8 cellular contexts compared by ENCODE assay signal in the genomic region with DNA sequence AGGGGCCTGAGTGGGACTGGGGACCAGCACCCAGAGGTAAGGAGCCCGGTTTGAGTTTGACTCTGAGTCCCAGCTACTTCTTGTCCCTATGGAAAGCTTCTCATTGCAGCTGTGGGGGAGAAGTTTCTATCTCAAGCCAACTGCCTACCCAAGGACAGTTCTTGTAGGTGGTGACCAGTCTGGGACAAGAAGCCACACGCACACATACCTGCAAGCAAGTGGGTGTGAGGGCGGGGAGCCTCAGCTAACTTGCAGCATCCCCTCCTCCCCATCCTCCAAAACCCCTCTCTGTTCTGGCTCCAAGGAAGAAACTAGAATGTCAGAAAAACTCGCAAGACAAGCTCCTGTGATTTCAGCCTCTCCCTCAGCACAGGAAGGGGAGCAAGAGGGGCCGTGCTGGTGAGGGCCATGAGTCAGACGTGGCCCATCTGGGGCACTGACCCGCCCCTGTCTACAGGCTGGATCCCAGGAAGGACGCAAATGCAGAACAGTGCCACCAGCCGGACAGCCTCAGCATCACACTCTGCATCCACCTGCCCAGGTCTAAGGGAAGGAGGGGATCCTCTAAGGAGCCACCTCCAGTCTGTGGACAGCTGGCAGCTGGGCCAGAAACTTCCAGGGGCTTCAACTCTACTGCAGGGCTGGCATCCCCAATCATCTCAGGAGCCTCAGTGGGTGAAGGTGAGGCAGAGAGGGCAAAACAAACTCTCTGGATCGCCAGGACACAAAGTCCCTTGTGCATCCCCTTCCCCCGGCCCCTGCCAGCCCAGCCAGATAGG.
DNase-seq lines count a peak whose midpoint lies in the region; ATAC-seq and TF ChIP-seq lines count a peak whose summit lies in the region.

No MANE protein-coding gene starts in this region.

- POLR2A ChIA-PET in RWPE1 (lab: Yijun Ruan, JAX; ENCODE audit: low non-redundant PET), result no interaction called here

- DNase-seq in NCI-H1436 (lab: John Stamatoyannopoulos, UW) (peak; percentile 36), NCI-H1436 treated with DMSO at 0.1 percent for 48 hours (lab: John Stamatoyannopoulos, UW) (no peak), RWPE1 (ENCODE audit: low spot score) (peak; percentile 83), esophagus muscularis mucosa (ENCODE audit: extremely low spot score) (no peak), non-pigmented ciliary epithelial cell (ENCODE audit: low read depth) (peak; percentile 46), DMS79 (lab: John Stamatoyannopoulos, UW) (no peak)
- no peak for DNase-seq in stimulated activated CD4-positive, alpha-beta T cell treated with anti-CD3 and anti-CD28 coated beads, Interleukin-1b, Interleukin-23, amount 100 ng/mL, for 48 hours

- H3K4me3 ChIP-seq in esophagus muscularis mucosa, result no peak overlapping the region

- peak; percentile 60 for TF ChIP-seq CTCF in RWPE1 (conservative IDR thresholded peaks at IDR 0.05; ENCODE audit: low read depth)
- TF ChIP-seq CTCF in esophagus muscularis mucosa (IDR thresholded peaks at IDR 0.05), result peak; percentile 69 to 89 (median 78)

- CTCF ChIA-PET in RWPE1 (lab: Yijun Ruan, JAX), result interaction anchor here (0.6 to 1.2 kb wide), 7 partner anchors 14 to 110 kb away, joined by 3 to 5 read pairs (median 3); no protein-coding TSS in a partner anchor

- intact Hi-C loops in esophagus muscularis mucosa (cut with DNase I), result no loop called here

- peaks cover 78 to 99% (median 98%) of the 10 kb centered on the region in 4 donors for H3K4me1 ChIP-seq in esophagus muscularis mucosa

- H3K36me3 ChIP-seq in esophagus muscularis mucosa, result peaks cover 41 to 73% (median 72%) of the 10 kb centered on the region in 4 donors

- WGBS in esophagus muscularis mucosa, result 62% methylated on average over 4 of the region's 11 CpGs

- H3K27ac ChIP-seq in RWPE1 (peak overlapping the region; percentile 92), esophagus muscularis mucosa (replicated peaks in 1 of 4) (peak overlapping the region; percentile 89 to 98 (median 97))

- no peak for TF ChIP-seq POLR2A in esophagus muscularis mucosa (IDR thresholded peaks at IDR 0.05; ENCODE audit: low read depth)

- no peaks in the 10 kb centered on the region for H3K9me3 ChIP-seq in esophagus muscularis mucosa

- peak; percentile 78 for ATAC-seq in HG03342 (IDR thresholded peaks at IDR 0.05; ENCODE audit: unreplicated experiment)

- no peaks in the 10 kb centered on the region for H3K27me3 ChIP-seq in esophagus muscularis mucosa

- TF ChIP-seq EP300 in esophagus muscularis mucosa (IDR thresholded peaks at IDR 0.05), result no peak

Comparison
In these comparisons a context has a peak if more than half of its experiments do, and no peak if none do; other contexts are left out.
1. DNase-seq: peak in NCI-H1436 (single experiment), RWPE1 (single experiment) and non-pigmented ciliary epithelial cell (single experiment); none in NCI-H1436 treated with DMSO at 0.1 percent for 48 hours (single experiment), esophagus muscularis mucosa (single experiment), DMS79 (single experiment) and stimulated activated CD4-positive, alpha-beta T cell treated with anti-CD3 and anti-CD28 coated beads, Interleukin-1b, Interleukin-23, amount 100 ng/mL, for 48 hours (single experiment).